19 cellular contexts compared by ENCODE assay signal in genomic region chr4:153099391-153100140, GRCh38.
DNase-seq lines count a peak whose midpoint lies in the region; FAIRE-seq and TF ChIP-seq lines count a peak whose summit lies in the region.
"Had no signal": no experiment of that assay in that cellular context is flagged by ENCODE, and none has a peak within 500 bp of the region (broad histone marks: within the 10 kb centered on the region; RNA-seq: fewer than 3 reads in every experiment).

No MANE protein-coding gene starts in this region.

- H3K4me3 ChIP-seq in bronchial epithelial cell (ENCODE audit: low read depth, low read length) = no peak overlapping the region

- no peaks in the 10 kb centered on the region for H3K27me3 ChIP-seq in bronchial epithelial cell (ENCODE audit: control insufficient read depth, insufficient read depth, low read length)

- TF ChIP-seq RAD21 in Ishikawa (IDR thresholded peaks at IDR 0.05; ENCODE audit: low read depth) = no peak

- intact Hi-C loops in posterior vena cava (cut with DNase I) = no loop called here

- no peak for TF ChIP-seq CTCF in bronchial epithelial cell (IDR thresholded peaks at IDR 0.05; ENCODE audit: insufficient read depth, low read length, severe bottlenecking)

- DNase-seq in bronchial epithelial cell (ENCODE audit: low read depth) (no peak), myocyte (ENCODE audit: low read depth) (peak; percentile 4), posterior vena cava (ENCODE audit: low spot score) (peak; percentile 35), NCI-H82 (lab: John Stamatoyannopoulos, UW) (no peak), hippocampal formation (lab: John Stamatoyannopoulos, UW) (no peak), DMS153 treated with DMSO at 0.1 percent for 48 hours (lab: John Stamatoyannopoulos, UW; ENCODE audit: unreplicated experiment) (no peak)
- DNase-seq: C1 segment of cervical spinal cord; Calu3; CD4-positive, alpha-beta T cell; DMS 273 treated with DMSO at 0.1 percent for 48 hours; DMS79; EL; GDM1; HCEC 1CT; HFFc6; IMR-90 had no signal

- no peaks in the 10 kb centered on the region for H3K36me3 ChIP-seq in bronchial epithelial cell (ENCODE audit: control insufficient read depth, insufficient read depth, low read length)

- peak; percentile 64 for FAIRE-seq in bronchial epithelial cell (lab: Jason Lieb, UNC)
- FAIRE-seq: A204.1, GM12892 had no signal

- no peak for TF ChIP-seq EP300 in Ishikawa (IDR thresholded peaks at IDR 0.05; ENCODE audit: borderline replicate concordance)

TF ChIP-seq in Ishikawa, 13 proteins besides CTCF, POLR2A, EP300 and RAD21:
- TF ChIP-seq YY1 (IDR thresholded peaks at IDR 0.05; ENCODE audit: low read depth) = peak; percentile 50
- TF ChIP-seq MAX (IDR thresholded peaks at IDR 0.05) = no peak
- no peak for TF ChIP-seq REST (IDR thresholded peaks at IDR 0.05; ENCODE audit: low read depth)
- TF ChIP-seq CREB1 (IDR thresholded peaks at IDR 0.05; ENCODE audit: low read depth) = no peak
- no peak for TF ChIP-seq TCF12 (IDR thresholded peaks at IDR 0.05; ENCODE audit: low read depth)

Comparison
In these comparisons a context has a peak if more than half of its experiments do, and no peak if none do; other contexts are left out.
1. DNase-seq: peak in myocyte (single experiment) and posterior vena cava (single experiment); none in bronchial epithelial cell (single experiment), NCI-H82 (single experiment), hippocampal formation (0 of 2) and DMS153 treated with DMSO at 0.1 percent for 48 hours (single experiment).